31 cellular contexts compared by ENCODE assay signal in the genomic region with DNA sequence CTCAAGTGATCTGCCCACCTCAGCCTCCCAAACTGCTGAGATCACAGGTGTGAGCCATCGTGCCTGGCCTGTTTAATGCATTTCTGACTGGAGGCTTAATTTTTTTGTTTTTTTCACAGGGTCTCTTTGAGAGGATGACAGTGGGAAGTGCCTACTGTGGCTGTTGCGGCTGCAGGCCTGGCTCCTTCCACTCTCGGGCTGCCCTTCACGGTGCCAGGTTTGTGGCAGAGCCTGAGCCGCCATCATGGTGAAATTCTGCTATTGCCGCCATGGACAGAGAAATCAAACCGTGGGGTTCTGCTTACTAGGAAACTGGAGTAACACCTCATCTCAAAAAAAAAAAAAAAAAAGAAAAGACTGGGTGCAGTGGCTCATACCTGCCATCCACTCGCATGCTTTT.
"Had no signal": no experiment of that assay in that cellular context is flagged by ENCODE, and none has a peak within 500 bp of the region (broad histone marks: within the 10 kb centered on the region; RNA-seq: fewer than 3 reads in every experiment).

No MANE protein-coding gene starts in this region.

- H3K27ac ChIP-seq: adrenal gland, body of pancreas, brain microvascular endothelial cell, breast epithelium, VCaP had no signal

- H3K9me3 ChIP-seq: adrenal gland, body of pancreas, breast epithelium had no signal

- H3K36me3 ChIP-seq: adrenal gland, brain microvascular endothelial cell, breast epithelium had no signal

- H3K4me1 Mint-ChIP-seq: activated CD4-positive, alpha-beta T cell treated with anti-CD3 and anti-CD28 coated beads, Interleukin-2, amount 10 ng/mL, durations not matched to agents 24 days and 14 days; activated T-helper 17 cell treated with anti-CD3 and anti-CD28 coated beads, Interleukin-2, amount 50 U/mL, for 72 hours had no signal

- H3K4me3 Mint-ChIP-seq: activated B cell treated with CpG ODN at 0.5 μM for 24 hours; activated CD4-positive, alpha-beta memory T cell treated with anti-CD3 and anti-CD28 coated beads for 36 hours; activated CD4-positive, alpha-beta T cell treated with anti-CD3 and anti-CD28 coated beads, Interleukin-2, amount 10 ng/mL, durations not matched to agents 24 days and 14 days; activated CD8-positive, alpha-beta T cell treated with anti-CD3 and anti-CD28 coated beads for 36 hours; activated naive CD4-positive, alpha-beta T cell treated with anti-CD3 and anti-CD28 coated beads for 36 hours; activated naive CD8-positive, alpha-beta T cell treated with anti-CD3 and anti-CD28 coated beads for 36 hours; activated T-cell treated with anti-CD3 and anti-CD28 coated beads, Interleukin-2, amount 50 U/mL, for 4 hours; activated T-cell treated with anti-CD3 and anti-CD28 coated beads, Interleukin-2, amount 50 U/mL, for 72 hours; activated T-helper 1 cell treated with anti-CD3 and anti-CD28 coated beads, Interleukin-12 subunit alpha, Interleukin-12 subunit beta, Interleukin-2, Interleukin-4 antibody, amounts not matched to agents 30 ng/mL and 10 ng/mL and 1 ng/mL, durations not matched to agents 14 hours and 24 hours and 36 hours; activated T-helper 17 cell treated with anti-CD3 and anti-CD28 coated beads, Interleukin-2, amount 50 U/mL, for 72 hours; T-helper 1 cell treated with Interleukin-12 subunit alpha and Interleukin-12 subunit beta and Interleukin-4 antibody, amounts not matched to agents 30 μg/mL and 1 μg/mL, for 36 hours had no signal

- H3K27me3 ChIP-seq: adrenal gland, body of pancreas, brain microvascular endothelial cell, breast epithelium had no signal

- ATAC-seq: activated CD8-positive, alpha-beta T cell treated with anti-CD3 and anti-CD28 coated beads for 36 hours; activated naive CD4-positive, alpha-beta T cell treated with anti-CD3 and anti-CD28 coated beads, Interleukin-2, amount 50 U/mL, for 72 hours; activated T-cell treated with anti-CD3 and anti-CD28 coated beads, Interleukin-2, amount 50 U/mL, for 4 hours; activated T-cell treated with anti-CD3 and anti-CD28 coated beads, Interleukin-2, amount 50 U/mL, for 72 hours; activated T-helper 17 cell treated with anti-CD3 and anti-CD28 coated beads, Interleukin-2, amount 50 U/mL, for 72 hours; body of pancreas had no signal

- H3K36me3 Mint-ChIP-seq: activated CD4-positive, alpha-beta memory T cell treated with anti-CD3 and anti-CD28 coated beads for 36 hours; activated naive CD4-positive, alpha-beta T cell treated with anti-CD3 and anti-CD28 coated beads, Interleukin-2, amount 50 U/mL, for 72 hours; activated naive CD8-positive, alpha-beta T cell treated with anti-CD3 and anti-CD28 coated beads for 36 hours had no signal

- DNase-seq: activated B cell treated with CpG ODN at 0.5 μM for 24 hours; activated CD4-positive, alpha-beta memory T cell treated with anti-CD3 and anti-CD28 coated beads for 36 hours; activated CD4-positive, alpha-beta T cell treated with anti-CD3 and anti-CD28 coated beads for 4 hours; activated CD4-positive, alpha-beta T cell treated with anti-CD3 and anti-CD28 coated beads, Interleukin-2, amount 10 ng/mL, durations not matched to agents 24 days and 14 days; activated CD4-positive, alpha-beta T cell treated with anti-CD3 and anti-CD28 coated beads, Interleukin-2, amount 50 U/mL, for 1 hour; activated CD4-positive, alpha-beta T cell treated with anti-CD3 and anti-CD28 coated beads, Interleukin-2, amount 50 U/mL, for 4 hours; activated CD4-positive, CD25-positive, alpha-beta regulatory T cell treated with anti-CD3 and anti-CD28 coated beads, Interleukin-2, amount 50 U/mL, for 72 hours; activated CD8-positive, alpha-beta memory T cell treated with anti-CD3 and anti-CD28 coated beads, Interleukin-2, amount 50 U/mL, for 4 hours; activated CD8-positive, alpha-beta T cell treated with anti-CD3 and anti-CD28 coated beads for 36 hours; activated gamma-delta T cell treated with Interleukin-2 at 50 U/mL for 16 hours; activated naive CD4-positive, alpha-beta T cell; activated naive CD4-positive, alpha-beta T cell treated with anti-CD3 and anti-CD28 coated beads for 36 hours; activated naive CD4-positive, alpha-beta T cell treated with anti-CD3 and anti-CD28 coated beads, Interleukin-2, amount 50 U/mL, for 16 hours; activated naive CD8-positive, alpha-beta T cell treated with anti-CD3 and anti-CD28 coated beads for 36 hours; activated T-cell treated with anti-CD3 and anti-CD28 coated beads for 4 hours; activated T-cell treated with anti-CD3 and anti-CD28 coated beads, Interleukin-2, amount 50 U/mL, for 1 hour; activated T-cell treated with anti-CD3 and anti-CD28 coated beads, Interleukin-2, amount 50 U/mL, for 4 hours; activated T-cell treated with anti-CD3 and anti-CD28 coated beads, Interleukin-2, amount 50 U/mL, for 72 hours; adrenal gland; amniotic stem cell; body of pancreas; brain microvascular endothelial cell; central memory CD4-positive, alpha-beta T cell; SW 1271; T-helper 1 cell had no signal

- H3K27ac Mint-ChIP-seq: activated B cell treated with CpG ODN at 0.5 μM for 24 hours; activated CD4-positive, alpha-beta memory T cell treated with anti-CD3 and anti-CD28 coated beads for 36 hours; activated CD4-positive, alpha-beta T cell treated with anti-CD3 and anti-CD28 coated beads, Interleukin-2, amount 10 ng/mL, durations not matched to agents 24 days and 14 days; activated CD8-positive, alpha-beta T cell treated with anti-CD3 and anti-CD28 coated beads for 36 hours; activated naive CD4-positive, alpha-beta T cell treated with anti-CD3 and anti-CD28 coated beads for 36 hours; activated naive CD4-positive, alpha-beta T cell treated with anti-CD3 and anti-CD28 coated beads, Interleukin-2, amount 50 U/mL, for 72 hours; activated naive CD8-positive, alpha-beta T cell treated with anti-CD3 and anti-CD28 coated beads for 36 hours; activated T-cell treated with anti-CD3 and anti-CD28 coated beads, Interleukin-2, amount 50 U/mL, for 72 hours; activated T-helper 1 cell treated with anti-CD3 and anti-CD28 coated beads, Interleukin-12 subunit alpha, Interleukin-12 subunit beta, Interleukin-2, Interleukin-4 antibody, amounts not matched to agents 30 ng/mL and 10 ng/mL and 1 ng/mL, durations not matched to agents 14 hours and 24 hours and 36 hours; T-helper 1 cell treated with Interleukin-12 subunit alpha and Interleukin-12 subunit beta and Interleukin-4 antibody, amounts not matched to agents 30 μg/mL and 1 μg/mL, for 36 hours had no signal

- H3K27me3 Mint-ChIP-seq: activated B cell treated with CpG ODN at 0.5 μM for 24 hours; activated CD4-positive, alpha-beta memory T cell treated with anti-CD3 and anti-CD28 coated beads for 36 hours; activated CD8-positive, alpha-beta T cell treated with anti-CD3 and anti-CD28 coated beads for 36 hours; activated naive CD8-positive, alpha-beta T cell treated with anti-CD3 and anti-CD28 coated beads for 36 hours; activated T-helper 17 cell treated with anti-CD3 and anti-CD28 coated beads, Interleukin-2, amount 50 U/mL, for 72 hours had no signal

- H3K4me3 ChIP-seq: adrenal gland, body of pancreas, breast epithelium had no signal

- H3K4me1 ChIP-seq: adrenal gland, breast epithelium had no signal
